In genomic region chr12:131782061-131782460, GRCh38 we compare ENCODE assay signal across 20 cellular contexts. TPM values are rescaled to one million over a fixed set of nuclear protein-coding genes. Genes with fewer than 3 reads are reported as not detected.
"Had no signal": no experiment of that assay in that cellular context is flagged by ENCODE, and none has a peak within 500 bp of the region (broad histone marks: within the 10 kb centered on the region; RNA-seq: fewer than 3 reads in every experiment).

No MANE protein-coding gene starts in this region.

- H3K4me3 Mint-ChIP-seq: natural killer cell treated with Interleukin-12 subunit alpha and Interleukin-12 subunit beta and Interleukin-15 and Interleukin-18, amount 100 ng/mL, for 72 hours; stimulated activated naive CD8-positive, alpha-beta T cell treated with anti-CD3 and anti-CD28 coated beads, Interleukin-15, Interleukin-2, amounts not matched to agents 100 ng/mL and 50 ng/mL, for 24 hours had no signal

- FAIRE-seq: bronchial epithelial cell, frontal cortex had no signal

- H3K4me1 ChIP-seq: ascending aorta, lower lobe of right lung, transverse colon had no signal

- H2AFZ ChIP-seq: parathyroid adenoma had no signal

- H3K27ac Mint-ChIP-seq: natural killer cell treated with Interleukin-12 subunit alpha and Interleukin-12 subunit beta and Interleukin-15 and Interleukin-18, amount 100 ng/mL, for 72 hours; stimulated activated naive CD8-positive, alpha-beta T cell treated with anti-CD3 and anti-CD28 coated beads, Interleukin-15, Interleukin-2, amounts not matched to agents 100 ng/mL and 50 ng/mL, for 24 hours had no signal

- H3K4me3 ChIP-seq: ascending aorta, esophagus squamous epithelium, lower lobe of right lung, spleen, transverse colon had no signal

- H3K9me3 Mint-ChIP-seq: natural killer cell treated with Interleukin-12 subunit alpha and Interleukin-12 subunit beta and Interleukin-15 and Interleukin-18, amount 100 ng/mL, for 72 hours; stimulated activated naive CD8-positive, alpha-beta T cell treated with anti-CD3 and anti-CD28 coated beads, Interleukin-15, Interleukin-2, amounts not matched to agents 100 ng/mL and 50 ng/mL, for 24 hours had no signal

- H3K9ac ChIP-seq: parathyroid adenoma had no signal

- H3K27ac ChIP-seq: esophagus squamous epithelium, lower lobe of right lung, neutrophil, parathyroid adenoma, spleen, transverse colon had no signal

- H3K27me3 ChIP-seq: ascending aorta, esophagus squamous epithelium, neutrophil, spleen, transverse colon had no signal

- DNase-seq: activated CD4-positive, alpha-beta T cell treated with anti-CD3 and anti-CD28 coated beads, Interleukin-2, amount 50 U/mL, for 1 hour; activated CD8-positive, alpha-beta memory T cell treated with anti-CD3 and anti-CD28 coated beads, Interleukin-2, amount 50 U/mL, for 4 hours; activated naive CD4-positive, alpha-beta T cell treated with anti-CD3 and anti-CD28 coated beads, Interleukin-2, amount 50 U/mL, for 16 hours; activated T-cell treated with anti-CD3 and anti-CD28 coated beads, Interleukin-2, amount 50 U/mL, for 48 hours; cerebellar nuclear complex; effector CD4-positive, alpha-beta T cell; esophagus squamous epithelium; hypothalamus; islet precursor cell; lower lobe of right lung; T1000; transverse colon had no signal

- ATAC-seq: lower lobe of right lung; natural killer cell treated with Interleukin-12 subunit alpha and Interleukin-12 subunit beta and Interleukin-15 and Interleukin-18, amount 100 ng/mL, for 72 hours had no signal

- H3K27me3 Mint-ChIP-seq: natural killer cell treated with Interleukin-12 subunit alpha and Interleukin-12 subunit beta and Interleukin-15 and Interleukin-18, amount 100 ng/mL, for 72 hours; stimulated activated naive CD8-positive, alpha-beta T cell treated with anti-CD3 and anti-CD28 coated beads, Interleukin-15, Interleukin-2, amounts not matched to agents 100 ng/mL and 50 ng/mL, for 24 hours had no signal

- H3K9me3 ChIP-seq: ascending aorta, esophagus squamous epithelium, lower lobe of right lung, neutrophil, spleen, transverse colon had no signal

RNA-seq across cellular contexts. Expression of gene MMP17, which starts 46.1 kb away (rescaled TPM):
- total RNA-seq: natural killer cell treated with Interleukin-12 subunit alpha and Interleukin-12 subunit beta and Interleukin-15 and Interleukin-18, amount 100 ng/mL, for 72 hours had no signal
